Comparison of ENCODE assay signal across 23 cellular contexts in genomic region chr17:27798376-27798775, GRCh38. TPM values are rescaled to one million over a fixed set of nuclear protein-coding genes. Genes with fewer than 3 reads are reported as not detected.
DNase-seq lines count a peak whose midpoint lies in the region; ATAC-seq, FAIRE-seq and TF ChIP-seq lines count a peak whose summit lies in the region.
"Had no signal": no experiment of that assay in that cellular context is flagged by ENCODE, and none has a peak within 500 bp of the region (broad histone marks: within the 10 kb centered on the region; RNA-seq: fewer than 3 reads in every experiment).

No MANE protein-coding gene starts in this region.

- H3K4me1 Mint-ChIP-seq in Caco-2 (ENCODE audit: low read depth, unreplicated experiment) (peaks cover 69% of the 10 kb centered on the region), nephron progenitor cell (peaks cover 4% of the 10 kb centered on the region)

- no peak overlapping the region for H3K4me3 ChIP-seq in Caco-2 (ENCODE audit: low read depth, low read length)
- no peak overlapping the region for H3K4me3 ChIP-seq in bronchial epithelial cell (ENCODE audit: low read depth, low read length)
- H3K4me3 ChIP-seq in hepatocyte, result no peak overlapping the region
- no peak overlapping the region for H3K4me3 ChIP-seq in PC-9
- H3K4me3 ChIP-seq: A549, BLaER1, GM23338 had no signal

- H3K4me3 Mint-ChIP-seq in Caco-2 (ENCODE audit: unreplicated experiment) (no peak overlapping the region), nephron progenitor cell (no peak overlapping the region)
- H3K4me3 Mint-ChIP-seq: CD14-positive monocyte; CD4-positive, alpha-beta memory T cell; GM23338; HFFc6 had no signal

- H3K79me2 ChIP-seq in hepatocyte (no peaks in the 10 kb centered on the region), PC-9 (ENCODE audit: low read depth) (no peaks in the 10 kb centered on the region)

- H4K20me1 ChIP-seq in hepatocyte (ENCODE audit: insufficient read depth, poor library complexity, severe bottlenecking) (no peaks in the 10 kb centered on the region), PC-9 (ENCODE audit: insufficient read depth) (no peaks in the 10 kb centered on the region)
- H4K20me1 ChIP-seq: BLaER1 had no signal

- H3K4me2 ChIP-seq in hepatocyte (no peak overlapping the region), PC-9 (no peak overlapping the region)
- H3K4me2 ChIP-seq: A549, BLaER1, GM23338 had no signal

- peaks cover 5% of the 10 kb centered on the region; the same call in 1 of the 2 replicates for H3F3A ChIP-seq in PC-9 (ENCODE audit: insufficient read depth, low read depth)

- FAIRE-seq in bronchial epithelial cell (lab: Jason Lieb, UNC), result peak; percentile 18
- FAIRE-seq: A549, H54, HTR-8/SVneo had no signal

- no peaks in the 10 kb centered on the region for H3K27me3 Mint-ChIP-seq in Caco-2 (ENCODE audit: insufficient read depth, unreplicated experiment)
- peaks cover 43% of the 10 kb centered on the region for H3K27me3 Mint-ChIP-seq in nephron progenitor cell (ENCODE audit: low read depth, poor library complexity)

- H3K4me1 ChIP-seq in Caco-2 (peaks cover 71% of the 10 kb centered on the region), hepatocyte (ENCODE audit: insufficient read depth) (peaks cover 12% of the 10 kb centered on the region), PC-9 (replicated peaks; ENCODE audit: insufficient read depth) (peaks cover 11% of the 10 kb centered on the region)

- H3K9me3 ChIP-seq in Caco-2, result no peaks in the 10 kb centered on the region
- H3K9me3 ChIP-seq in hepatocyte (ENCODE audit: low read depth), result no peaks in the 10 kb centered on the region
- no peaks in the 10 kb centered on the region for H3K9me3 ChIP-seq in PC-9 (ENCODE audit: insufficient read depth, low read depth)
- H3K9me3 ChIP-seq: A549, BLaER1 had no signal

- H2AFZ ChIP-seq in hepatocyte (no peak overlapping the region), PC-9 (no peak overlapping the region)
- H2AFZ ChIP-seq: GM23338 had no signal

- no peaks in the 10 kb centered on the region for H3K36me3 ChIP-seq in Caco-2 (ENCODE audit: control insufficient read depth, insufficient read depth, low read length)
- H3K36me3 ChIP-seq in bronchial epithelial cell (ENCODE audit: control insufficient read depth, insufficient read depth, low read length), result no peaks in the 10 kb centered on the region
- H3K36me3 ChIP-seq in hepatocyte (replicated peaks; ENCODE audit: insufficient read depth, low read depth), result no peaks in the 10 kb centered on the region
- no peaks in the 10 kb centered on the region for H3K36me3 ChIP-seq in PC-9 (ENCODE audit: low read depth)
- H3K36me3 ChIP-seq: BLaER1 had no signal

- ATAC-seq in HG02763 (IDR thresholded peaks at IDR 0.05; ENCODE audit: unreplicated experiment) (no peak), GM19328 (IDR thresholded peaks at IDR 0.05; ENCODE audit: unreplicated experiment) (no peak)
- ATAC-seq: A549, GM23338 had no signal

- H3K27ac ChIP-seq in hepatocyte, result peak overlapping the region; percentile 74
- H3K27ac ChIP-seq in PC-9, result no peak overlapping the region
- H3K27ac ChIP-seq: 22Rv1, A549, BLaER1 had no signal

- CTCF ChIA-PET in Caco-2 (lab: Charles Lee) (interaction anchor here (0.6 to 3.3 kb wide), 15 partner anchors 10 to 243 kb away, joined by 3 to 22 read pairs (median 3); partner anchors contain the start of gene LYRM9), PC-9 (lab: Charles Lee) (interaction anchor here (0.9 to 1.4 kb wide), 2 partner anchors 42 to 95 kb away, joined by 3 to 4 read pairs; partner anchors contain the start of gene LYRM9)

- intact Hi-C loops in Caco-2 (cut with micrococcal nuclease; ENCODE audit: unreplicated experiment), result no loop called here
- intact Hi-C loops in PC-9 (cut with micrococcal nuclease; ENCODE audit: unreplicated experiment), result loop anchor here (10.0 kb wide), 1 partner anchor 386 kb away; no protein-coding TSS in a partner anchor

- POLR2A ChIA-PET in Caco-2 (lab: Charles Lee) (no interaction called here), PC-9 (lab: Charles Lee; ENCODE audit: unreplicated experiment) (no interaction called here)

- H3K9me2 ChIP-seq in hepatocyte (replicated peaks; ENCODE audit: insufficient read depth) (no peaks in the 10 kb centered on the region), PC-9 (ENCODE audit: insufficient read depth) (no peaks in the 10 kb centered on the region)

- H3K27ac Mint-ChIP-seq in Caco-2 (ENCODE audit: unreplicated experiment) (peak overlapping the region; percentile 54), nephron progenitor cell (peak overlapping the region; percentile 20)
- H3K27ac Mint-ChIP-seq: CD14-positive monocyte; CD4-positive, alpha-beta memory T cell; GM23338; HFFc6 had no signal

- DNase-seq in Caco-2, result no peak
- no peak for DNase-seq in bronchial epithelial cell (ENCODE audit: low read depth)
- no peak for DNase-seq in hepatocyte (ENCODE audit: low spot score)
- no peak for DNase-seq in nephron progenitor cell
- DNase-seq in NCI-H1048 (lab: John Stamatoyannopoulos, UW), result no peak
- no peak for DNase-seq in PC-9
- DNase-seq: Calu3; CD4-positive, alpha-beta memory T cell; DMS79 treated with DMSO at 0.1 percent for 48 hours; GF-D8; HCEC 1CT; HFFc6; IMR-90 had no signal

- 93% methylated on average over 8 of the region's 8 CpGs for WGBS in hepatocyte (ENCODE audit: low lambda C conversion rate, missing lambda C conversion rate)

- H3K36me3 Mint-ChIP-seq in Caco-2 (ENCODE audit: insufficient read depth, unreplicated experiment) (peaks cover 5% of the 10 kb centered on the region), nephron progenitor cell (ENCODE audit: low read depth) (no peaks in the 10 kb centered on the region)
- H3K36me3 Mint-ChIP-seq: CD14-positive monocyte; CD4-positive, alpha-beta memory T cell had no signal

- H3K27me3 ChIP-seq in Caco-2 (replicated peaks; ENCODE audit: control insufficient read depth, insufficient read depth, low read length), result no peaks in the 10 kb centered on the region
- peaks cover 13% of the 10 kb centered on the region for H3K27me3 ChIP-seq in bronchial epithelial cell (ENCODE audit: control insufficient read depth, insufficient read depth, low read length)
- H3K27me3 ChIP-seq in hepatocyte, result peaks cover 5% of the 10 kb centered on the region
- peaks cover 29% of the 10 kb centered on the region for H3K27me3 ChIP-seq in PC-9 (ENCODE audit: insufficient read depth, low read depth)

- no peaks in the 10 kb centered on the region for H3K9me3 Mint-ChIP-seq in Caco-2 (ENCODE audit: unreplicated experiment)
- H3K9me3 Mint-ChIP-seq in nephron progenitor cell, result no peaks in the 10 kb centered on the region
- H3K9me3 Mint-ChIP-seq: CD4-positive, alpha-beta memory T cell; GM23338; HFFc6 had no signal

- no TSS peak for BruUV-seq in Caco-2 (replicated peaks; lab: Mats Ljungman, UMichigan)
- no TSS peak for BruUV-seq in PC-9 (replicated peaks; lab: Mats Ljungman, UMichigan)

- TF ChIP-seq CTCF in Caco-2 (IDR thresholded peaks at IDR 0.05; ENCODE audit: insufficient read depth in 1 of 2, low read depth in 1 of 2, low read length in 1 of 2, severe bottlenecking in 1 of 2, unreplicated experiment in 1 of 2), result no peak
- TF ChIP-seq CTCF in bronchial epithelial cell (IDR thresholded peaks at IDR 0.05; ENCODE audit: insufficient read depth, low read length, severe bottlenecking), result no peak
- no peak for TF ChIP-seq CTCF in hepatocyte (IDR thresholded peaks at IDR 0.05; ENCODE audit: poor library complexity)
- no peak for TF ChIP-seq CTCF in nephron progenitor cell (IDR thresholded peaks at IDR 0.05)
- TF ChIP-seq CTCF in PC-9 (conservative IDR thresholded peaks at IDR 0.05), result no peak

RNA-seq across cellular contexts. Expression of gene NOS2, which starts 2.0 kb away (rescaled TPM):
- 19.0 and 21.1 TPM in 2 replicates for total RNA-seq in Caco-2 (2022)
- under 0.01 TPM in 1 of 2 replicates, not detected in the other for total RNA-seq in bronchial epithelial cell
- total RNA-seq in hepatocyte, result 6.7 TPM in 2 replicates
- 2.5 and 7.9 TPM in 2 replicates for polyA plus RNA-seq in hepatocyte
- not detected in 2 replicates for total RNA-seq in PC-9 (2021)
- total RNA-seq: Calu3, HFFc6 had no signal
- polyA plus RNA-seq: AG04450, CD14-positive monocyte, IMR-90 had no signal
